ENCODE assay signal across 18 cellular contexts in the genomic region with DNA sequence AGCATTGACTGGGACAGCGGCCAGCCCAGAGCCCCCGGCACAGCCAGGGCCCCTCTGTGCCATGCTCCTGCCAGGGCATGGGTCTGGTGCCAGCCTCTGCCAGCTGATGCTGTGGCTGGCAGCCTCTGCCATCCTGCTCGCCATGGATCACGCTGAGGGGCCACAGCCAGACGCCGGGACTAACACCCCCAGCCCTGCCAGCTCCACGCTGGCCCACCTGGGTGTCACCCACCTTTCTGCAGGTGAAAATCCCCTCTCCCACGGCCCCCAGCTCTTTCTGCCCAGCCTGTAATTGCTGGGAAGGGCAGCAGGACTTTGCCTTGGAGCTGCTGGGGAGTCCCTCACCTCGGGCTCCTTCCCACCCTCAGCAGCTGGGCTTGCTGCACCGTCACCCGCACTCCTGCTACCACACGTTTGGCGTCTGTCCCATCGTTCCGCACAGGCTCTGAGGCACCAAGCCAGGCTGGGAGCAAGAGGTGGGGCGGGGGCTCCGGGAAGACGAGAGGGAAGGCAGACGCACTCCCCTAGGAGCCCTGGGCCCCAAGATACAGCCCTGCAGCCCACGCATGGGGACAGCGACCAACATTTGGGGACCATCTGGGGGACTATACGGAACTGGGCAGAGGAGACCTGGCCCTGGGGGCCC. TPM values are rescaled to one million over a fixed set of nuclear protein-coding genes. Genes with fewer than 3 reads are reported as not detected.
DNase-seq lines count a peak whose midpoint lies in the region; ATAC-seq and TF ChIP-seq lines count a peak whose summit lies in the region.
"Had no signal": no experiment of that assay in that cellular context is flagged by ENCODE, and none has a peak within 500 bp of the region (broad histone marks: within the 10 kb centered on the region; RNA-seq: fewer than 3 reads in every experiment).

No MANE protein-coding gene starts in this region.

- H3K36me3 ChIP-seq in A673 (ENCODE audit: insufficient read depth, low read length, poor library complexity, severe bottlenecking) (no peaks in the 10 kb centered on the region), Caco-2 (ENCODE audit: control insufficient read depth, insufficient read depth, low read length) (no peaks in the 10 kb centered on the region), RWPE2 (ENCODE audit: low read depth) (no peaks in the 10 kb centered on the region)
- H3K36me3 ChIP-seq: brain microvascular endothelial cell, pancreas, thoracic aorta, WERI-Rb-1 had no signal

- H3K9me3 Mint-ChIP-seq in Caco-2 (ENCODE audit: unreplicated experiment) = no peaks in the 10 kb centered on the region
- H3K9me3 Mint-ChIP-seq: activated naive CD4-positive, alpha-beta T cell treated with anti-CD3 and anti-CD28 coated beads, Interleukin-2, amount 10 ng/mL, durations not matched to agents 7 days and 5 days; endodermal cell; mesothelial cell of epicardium; T-cell had no signal

- H3K36me3 Mint-ChIP-seq in Caco-2 (ENCODE audit: insufficient read depth, unreplicated experiment) = peaks cover 12% of the 10 kb centered on the region
- H3K36me3 Mint-ChIP-seq: activated naive CD4-positive, alpha-beta T cell treated with anti-CD3 and anti-CD28 coated beads, Interleukin-2, amount 10 ng/mL, durations not matched to agents 7 days and 5 days; mesothelial cell of epicardium; T-cell had no signal

- no peak overlapping the region for H3K27ac Mint-ChIP-seq in Caco-2 (ENCODE audit: unreplicated experiment)
- H3K27ac Mint-ChIP-seq: activated naive CD4-positive, alpha-beta T cell treated with anti-CD3 and anti-CD28 coated beads, Interleukin-2, amount 10 ng/mL, durations not matched to agents 7 days and 5 days; endodermal cell; mesothelial cell of epicardium; T-cell had no signal

- peaks cover 6% of the 10 kb centered on the region for H3K4me1 Mint-ChIP-seq in Caco-2 (ENCODE audit: low read depth, unreplicated experiment)
- H3K4me1 Mint-ChIP-seq: activated naive CD4-positive, alpha-beta T cell treated with anti-CD3 and anti-CD28 coated beads, Interleukin-2, amount 10 ng/mL, durations not matched to agents 7 days and 5 days; endodermal cell; mesothelial cell of epicardium had no signal

- peak overlapping the region; percentile 59 for H3K4me3 ChIP-seq in A673 (ENCODE audit: low read depth, low read length, poor library complexity, severe bottlenecking)
- H3K4me3 ChIP-seq in Caco-2 (ENCODE audit: low read depth, low read length) = peak overlapping the region; percentile 68; the same call in 1 of the 2 replicates
- peak overlapping the region; percentile 45 for H3K4me3 ChIP-seq in RWPE2 (ENCODE audit: severe bottlenecking)
- H3K4me3 ChIP-seq: pancreas had no signal

- H3K27me3 ChIP-seq in A673 (replicated peaks; ENCODE audit: insufficient read depth, low read depth, low read length, poor library complexity) (no peaks in the 10 kb centered on the region), Caco-2 (replicated peaks; ENCODE audit: control insufficient read depth, insufficient read depth, low read length) (no peaks in the 10 kb centered on the region; the same call in 1 of the 2 replicates), RWPE2 (ENCODE audit: insufficient read depth, poor library complexity, severe bottlenecking) (peaks cover 11% of the 10 kb centered on the region)

- intact Hi-C loops in A673 (cut with micrococcal nuclease; ENCODE audit: unreplicated experiment) (no loop called here), Caco-2 (cut with micrococcal nuclease; ENCODE audit: unreplicated experiment) (loop anchor here (2.0 kb wide), 1 partner anchor 165 kb away; the partner anchor contains the start of gene ZNF778)

- ATAC-seq in RWPE2 (ENCODE audit: low read depth) (no peak; the same call in 2 of the 3 replicates), HG02973 (IDR thresholded peaks at IDR 0.05; ENCODE audit: unreplicated experiment) (no peak)

- POLR2A ChIA-PET in A673 (lab: Charles Lee; ENCODE audit: low non-redundant PET) = no interaction called here
- POLR2A ChIA-PET in Caco-2 (lab: Charles Lee) = no interaction called here

- H3K27ac ChIP-seq in A673 (ENCODE audit: low read depth, low read length, poor library complexity, severe bottlenecking) (no peak overlapping the region), RWPE2 (ENCODE audit: poor library complexity, severe bottlenecking) (no peak overlapping the region)
- H3K27ac ChIP-seq: brain microvascular endothelial cell, pancreas, thoracic aorta, WERI-Rb-1 had no signal

- TF ChIP-seq CTCF in A673 (conservative IDR thresholded peaks at IDR 0.05; ENCODE audit: low read depth, low read length) = no peak
- no peak for TF ChIP-seq CTCF in Caco-2 (IDR thresholded peaks at IDR 0.05; ENCODE audit: insufficient read depth in 1 of 2, low read depth in 1 of 2, low read length in 1 of 2, severe bottlenecking in 1 of 2, unreplicated experiment in 1 of 2)
- TF ChIP-seq CTCF in RWPE2 (IDR thresholded peaks at IDR 0.05; ENCODE audit: poor library complexity, severe bottlenecking) = no peak

- H3K4me1 ChIP-seq in A673 (ENCODE audit: insufficient read depth, low read length, poor library complexity, severe bottlenecking) (peaks cover 40% of the 10 kb centered on the region), Caco-2 (no peaks in the 10 kb centered on the region), RWPE2 (ENCODE audit: insufficient read depth, poor library complexity, severe bottlenecking) (no peaks in the 10 kb centered on the region)
- H3K4me1 ChIP-seq: pancreas had no signal

- peaks cover 4% of the 10 kb centered on the region for H3K27me3 Mint-ChIP-seq in Caco-2 (ENCODE audit: insufficient read depth, unreplicated experiment)

- H3K4me3 Mint-ChIP-seq in Caco-2 (ENCODE audit: unreplicated experiment) = peak overlapping the region; percentile 11
- H3K4me3 Mint-ChIP-seq: activated naive CD4-positive, alpha-beta T cell treated with anti-CD3 and anti-CD28 coated beads, Interleukin-2, amount 10 ng/mL, durations not matched to agents 7 days and 5 days; endodermal cell; mesothelial cell of epicardium had no signal

- CTCF ChIA-PET in A673 (lab: Charles Lee) = no interaction called here
- CTCF ChIA-PET in Caco-2 (lab: Charles Lee) = no interaction called here

- H3K9me3 ChIP-seq in A673 (ENCODE audit: low read depth, low read length, poor library complexity, severe bottlenecking) (no peaks in the 10 kb centered on the region), Caco-2 (no peaks in the 10 kb centered on the region), RWPE2 (ENCODE audit: severe bottlenecking) (no peaks in the 10 kb centered on the region)
- H3K9me3 ChIP-seq: pancreas, thoracic aorta had no signal

- BruUV-seq in A673 (replicated peaks; lab: Mats Ljungman, UMichigan) (no TSS peak), Caco-2 (replicated peaks; lab: Mats Ljungman, UMichigan) (no TSS peak)

- DNase-seq in A673 (ENCODE audit: low spot score) (peak; percentile 31), Caco-2 (no peak), RWPE2 (ENCODE audit: low spot score) (peak; percentile 73), medulla oblongata (ENCODE audit: extremely low spot score) (peak; percentile 6), GM19240 (ENCODE audit: insufficient read length, low spot score) (no peak), SIG-M5 treated with dmso at 0.1 percent for 504 hours (lab: John Stamatoyannopoulos, UW; ENCODE audit: unreplicated experiment) (no peak)
- no peak for DNase-seq in stimulated activated CD4-positive, alpha-beta T cell treated with anti-CD3 and anti-CD28 coated beads, Interleukin-12 subunit alpha, Interleukin-12 subunit beta, amount 100 ng/mL, for 4 hours
- DNase-seq: activated naive CD4-positive, alpha-beta T cell treated with anti-CD3 and anti-CD28 coated beads, Interleukin-2, amount 10 ng/mL, durations not matched to agents 7 days and 5 days; brain microvascular endothelial cell; endodermal cell; foreskin melanocyte; NCI-H226; T-cell; WERI-Rb-1 had no signal

RNA-seq across cellular contexts. Expression of gene ACSF3, which starts 42.0 kb away (rescaled TPM):
- 27.7 and 37.0 TPM in 2 replicates for total RNA-seq in A673 (2021)
- 49.5 and 55.2 TPM in 2 replicates for total RNA-seq in Caco-2 (2022)

Comparison
In these comparisons a context has a peak if more than half of its experiments do, and no peak if none do; other contexts are left out.
1. DNase-seq: peak in A673 (single experiment), RWPE2 (single experiment) and medulla oblongata (single experiment); none in Caco-2 (0 of 2), stimulated activated CD4-positive, alpha-beta T cell treated with anti-CD3 and anti-CD28 coated beads, Interleukin-12 subunit alpha, Interleukin-12 subunit beta, amount 100 ng/mL, for 4 hours (single experiment), GM19240 (single experiment) and SIG-M5 treated with dmso at 0.1 percent for 504 hours (single experiment).
2. Peak in every context shown above with its lines, with median percentiles within 50 percentile points of each other: H3K4me3 ChIP-seq.